Comparison of ENCODE assay signal across 29 cellular contexts in genomic region chr16:63776034-63776433, GRCh38.
"Had no signal": no experiment of that assay in that cellular context is flagged by ENCODE, and none has a peak within 500 bp of the region (broad histone marks: within the 10 kb centered on the region; RNA-seq: fewer than 3 reads in every experiment).

No MANE protein-coding gene starts in this region.

- H3K27me3 ChIP-seq: stomach, suprapubic skin, testis, thyroid gland, tibial artery, tibial nerve, transverse colon, upper lobe of left lung, upper lobe of right lung, uterus, vagina had no signal

- H3K36me3 ChIP-seq: stomach, suprapubic skin, thoracic aorta, thyroid gland, tibial artery, tibial nerve, transverse colon, upper lobe of left lung, upper lobe of right lung, uterus, vagina had no signal

- DNase-seq: stimulated activated CD4-positive, alpha-beta T cell treated with anti-CD3 and anti-CD28 coated beads, Interleukin-2, amount 100 ng/mL, for 48 hours; stimulated activated CD4-positive, alpha-beta T cell treated with anti-CD3 and anti-CD28 coated beads, Interleukin-4, amount 100 ng/mL, for 1 hour; stimulated activated CD4-positive, alpha-beta T cell treated with anti-CD3 and anti-CD28 coated beads, Interleukin-4, amount 100 ng/mL, for 24 hours; stimulated activated CD4-positive, alpha-beta T cell treated with anti-CD3 and anti-CD28 coated beads, Interleukin-4, amount 100 ng/mL, for 4 hours; stimulated activated CD8-positive, alpha-beta memory T cell treated with anti-CD3 and anti-CD28 coated beads, Interleukin-4, amount 100 ng/mL, for 48 hours; stimulated activated naive B cell treated with anti-CD40 and anti-IgM and Interleukin-4, amounts not matched to agents 10 μg/mL and 1 μg/mL and 100 μg/mL, for 72 hours; stimulated activated naive CD4-positive, alpha-beta T cell; stimulated activated naive CD4-positive, alpha-beta T cell treated with Interleukin-2 at 50 U/mL for 16 hours; stimulated activated naive CD8-positive, alpha-beta T cell treated with anti-CD3 and anti-CD28 coated beads, Interleukin-15, amount 100 ng/mL, for 72 hours; stimulated activated naive CD8-positive, alpha-beta T cell treated with anti-CD3 and anti-CD28 coated beads, Interleukin-15, Interleukin-2, amounts not matched to agents 100 U/mL and 50 U/mL, for 24 hours; stomach; substantia nigra; testis; thyroid gland; tibial artery; transverse colon; trophoblast cell; upper lobe of left lung; upper lobe of right lung; uterus had no signal

- FAIRE-seq: urothelium cell line had no signal

- H3K4me1 ChIP-seq: stomach, suprapubic skin, testis, thyroid gland, tibial artery, tibial nerve, transverse colon, upper lobe of left lung, upper lobe of right lung, uterus, vagina had no signal

- H3K36me3 Mint-ChIP-seq: stimulated activated effector memory CD8-positive, alpha-beta T cell treated with anti-CD3 and anti-CD28 coated beads, Interleukin-12 subunit alpha, Interleukin-12 subunit beta, amount 100 ng/mL, for 72 hours; stimulated activated memory B cell treated with anti-CD40 and anti-IgM and Interleukin-4, amounts not matched to agents 10 μg/mL and 1 μg/mL and 100 μg/mL, for 72 hours; stimulated activated naive B cell treated with anti-CD40 and anti-IgM and Interleukin-4, amounts not matched to agents 10 μg/mL and 1 μg/mL and 100 μg/mL, for 72 hours; type B pancreatic cell had no signal

- H3K4me1 Mint-ChIP-seq: stimulated activated effector memory CD8-positive, alpha-beta T cell treated with anti-CD3 and anti-CD28 coated beads, Interleukin-12 subunit alpha, Interleukin-12 subunit beta, amount 100 ng/mL, for 72 hours; stimulated activated memory B cell treated with anti-CD40 and anti-IgM and Interleukin-4, amounts not matched to agents 10 μg/mL and 1 μg/mL and 100 μg/mL, for 72 hours; stimulated activated naive B cell treated with anti-CD40 and anti-IgM and Interleukin-4, amounts not matched to agents 10 μg/mL and 1 μg/mL and 100 μg/mL, for 72 hours; stimulated activated naive CD8-positive, alpha-beta T cell treated with anti-CD3 and anti-CD28 coated beads, Interleukin-15, amount 100 ng/mL, for 72 hours had no signal

- ATAC-seq: stimulated activated effector memory CD8-positive, alpha-beta T cell treated with anti-CD3 and anti-CD28 coated beads, Interleukin-12 subunit alpha, Interleukin-12 subunit beta, amount 100 ng/mL, for 72 hours; stimulated activated memory B cell treated with anti-CD40 and anti-IgM and Interleukin-4, amounts not matched to agents 10 μg/mL and 1 μg/mL and 100 μg/mL, for 72 hours; stimulated activated naive B cell treated with anti-CD40 and anti-IgM and Interleukin-4, amounts not matched to agents 10 μg/mL and 1 μg/mL and 100 μg/mL, for 72 hours; stimulated activated naive CD8-positive, alpha-beta T cell treated with anti-CD3 and anti-CD28 coated beads, Interleukin-15, amount 100 ng/mL, for 72 hours; stimulated activated naive CD8-positive, alpha-beta T cell treated with anti-CD3 and anti-CD28 coated beads, Interleukin-15, Interleukin-2, amounts not matched to agents 100 U/mL and 50 U/mL, for 24 hours; upper lobe of right lung had no signal

- H3K27ac Mint-ChIP-seq: stimulated activated effector memory CD8-positive, alpha-beta T cell treated with anti-CD3 and anti-CD28 coated beads, Interleukin-12 subunit alpha, Interleukin-12 subunit beta, amount 100 ng/mL, for 72 hours; stimulated activated memory B cell treated with anti-CD40 and anti-IgM and Interleukin-4, amounts not matched to agents 10 μg/mL and 1 μg/mL and 100 μg/mL, for 72 hours; stimulated activated naive B cell treated with anti-CD40 and anti-IgM and Interleukin-4, amounts not matched to agents 10 μg/mL and 1 μg/mL and 100 μg/mL, for 72 hours; stimulated activated naive CD8-positive, alpha-beta T cell treated with anti-CD3 and anti-CD28 coated beads, Interleukin-15, amount 100 ng/mL, for 72 hours; stimulated activated naive CD8-positive, alpha-beta T cell treated with anti-CD3 and anti-CD28 coated beads, Interleukin-15, Interleukin-2, amounts not matched to agents 100 ng/mL and 50 ng/mL, for 24 hours; type B pancreatic cell had no signal

- H3K4me3 Mint-ChIP-seq: stimulated activated effector memory CD8-positive, alpha-beta T cell treated with anti-CD3 and anti-CD28 coated beads, Interleukin-12 subunit alpha, Interleukin-12 subunit beta, amount 100 ng/mL, for 72 hours; stimulated activated memory B cell treated with anti-CD40 and anti-IgM and Interleukin-4, amounts not matched to agents 10 μg/mL and 1 μg/mL and 100 μg/mL, for 72 hours; stimulated activated naive B cell treated with anti-CD40 and anti-IgM and Interleukin-4, amounts not matched to agents 10 μg/mL and 1 μg/mL and 100 μg/mL, for 72 hours; stimulated activated naive CD8-positive, alpha-beta T cell treated with anti-CD3 and anti-CD28 coated beads, Interleukin-15, amount 100 ng/mL, for 72 hours; stimulated activated naive CD8-positive, alpha-beta T cell treated with anti-CD3 and anti-CD28 coated beads, Interleukin-15, Interleukin-2, amounts not matched to agents 100 ng/mL and 50 ng/mL, for 24 hours; type B pancreatic cell had no signal

- H3K27ac ChIP-seq: stomach, suprapubic skin, testis, thoracic aorta, thyroid gland, tibial artery, tibial nerve, transverse colon, upper lobe of left lung, upper lobe of right lung, uterus, vagina had no signal

- H3K27me3 Mint-ChIP-seq: stimulated activated memory B cell treated with anti-CD40 and anti-IgM and Interleukin-4, amounts not matched to agents 10 μg/mL and 1 μg/mL and 100 μg/mL, for 72 hours; stimulated activated naive B cell treated with anti-CD40 and anti-IgM and Interleukin-4, amounts not matched to agents 10 μg/mL and 1 μg/mL and 100 μg/mL, for 72 hours; stimulated activated naive CD8-positive, alpha-beta T cell treated with anti-CD3 and anti-CD28 coated beads, Interleukin-15, amount 100 ng/mL, for 72 hours; stimulated activated naive CD8-positive, alpha-beta T cell treated with anti-CD3 and anti-CD28 coated beads, Interleukin-15, Interleukin-2, amounts not matched to agents 100 ng/mL and 50 ng/mL, for 24 hours; type B pancreatic cell had no signal

- H3K9me3 ChIP-seq: stomach, suprapubic skin, testis, thoracic aorta, thyroid gland, tibial artery, tibial nerve, transverse colon, upper lobe of left lung, upper lobe of right lung, uterus, vagina had no signal

- H3K4me3 ChIP-seq: stomach, suprapubic skin, testis, thoracic aorta, thyroid gland, tibial artery, tibial nerve, transverse colon, upper lobe of left lung, upper lobe of right lung, uterus, vagina had no signal

- H3K9me3 Mint-ChIP-seq: stimulated activated naive B cell treated with anti-CD40 and anti-IgM and Interleukin-4, amounts not matched to agents 10 μg/mL and 1 μg/mL and 100 μg/mL, for 72 hours; type B pancreatic cell had no signal
